ENCODE assay signal across 8 cellular contexts in the genomic region with DNA sequence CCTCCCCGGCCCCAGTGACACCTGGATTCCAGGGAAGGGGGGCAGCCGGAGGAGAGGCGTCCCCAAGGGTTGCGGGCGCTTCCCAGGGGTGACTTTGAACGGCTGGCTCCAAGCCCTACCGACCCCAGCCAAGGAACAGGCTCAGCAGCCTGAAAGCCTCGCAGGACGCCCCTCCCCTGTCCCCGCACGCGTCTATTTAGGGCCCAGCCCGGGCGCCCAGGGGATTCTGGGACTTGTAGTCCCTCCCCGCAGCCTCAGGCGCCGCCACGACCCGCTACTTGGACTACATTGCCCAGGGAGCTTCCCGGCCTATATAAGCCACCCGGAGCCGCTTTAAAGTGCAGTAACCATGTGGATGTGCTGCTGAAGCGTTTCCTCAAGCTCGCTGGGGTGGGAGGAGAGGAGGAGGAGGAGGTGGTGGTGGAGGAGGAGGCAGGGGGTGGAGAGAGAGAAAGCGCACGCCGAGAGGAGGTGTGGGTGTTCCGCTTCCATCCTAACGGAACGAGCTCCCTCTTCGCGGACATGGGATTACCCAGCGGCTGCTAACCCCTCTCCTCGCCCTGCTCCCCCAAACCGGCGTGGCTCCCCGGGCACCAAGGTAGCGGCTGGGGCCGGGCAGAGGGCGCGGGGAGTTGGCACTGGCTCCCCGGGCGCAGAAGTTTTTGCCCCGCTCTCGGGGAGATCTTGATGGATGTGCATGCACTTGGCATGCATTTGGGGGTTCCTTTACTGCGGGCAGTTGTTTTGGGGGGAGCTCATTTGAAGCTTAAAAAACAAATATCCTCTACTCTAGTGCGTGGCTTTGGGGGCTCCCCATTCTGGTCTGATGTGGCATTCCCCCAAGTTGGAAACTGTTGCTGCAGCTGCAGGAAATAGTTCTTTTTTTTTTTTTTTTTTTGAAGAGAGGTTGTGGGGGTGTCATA. TPM values are rescaled to one million over a fixed set of nuclear protein-coding genes. Genes with fewer than 3 reads are reported as not detected.
DNase-seq lines count a peak whose midpoint lies in the region; ATAC-seq and TF ChIP-seq lines count a peak whose summit lies in the region.

A gene (plus strand): TSS at position 341 of the 923 bp plus-strand sequence. CDS start 23,144 bp downstream, outside the sequence.

- TF ChIP-seq POLR2A in testis (IDR thresholded peaks at IDR 0.05), result peak; percentile 100

- H3K36me3 Mint-ChIP-seq in activated naive CD4-positive, alpha-beta T cell treated with anti-CD3 and anti-CD28 coated beads, Interleukin-2, amount 50 U/mL, for 24 hours, result peaks cover 7% of the 10 kb centered on the region

- peaks cover 20% of the 10 kb centered on the region for H3K4me1 ChIP-seq in testis

- H3K27ac ChIP-seq in testis, result peak within 1 kb of the TSS; percentile 64 to 85

- H3K4me3 ChIP-seq in GM06990 (replicated peaks; ENCODE audit: low read depth, low read length), result peak within 1 kb of the TSS; percentile 67
- peak within 1 kb of the TSS; percentile 76 to 83 for H3K4me3 ChIP-seq in testis

- DNase-seq in GM06990 (ENCODE audit: extremely low read depth, insufficient read length), result peak; percentile 91
- DNase-seq in NCI-H1092 (lab: John Stamatoyannopoulos, UW), result peak; percentile 71
- peak; percentile 85 for DNase-seq in glomerular endothelial cell (ENCODE audit: extremely low read depth, low read depth, low spot score)
- peak; percentile 97 for DNase-seq in omental fat pad (ENCODE audit: low spot score)
- peak; percentile 99 for DNase-seq in testis

- ATAC-seq in HG02588 (IDR thresholded peaks at IDR 0.05; ENCODE audit: unreplicated experiment) (peak; percentile 92), SK-N-SH treated with all-trans-retinoic acid at 6 μM for 48 hours (peak; percentile 92), omental fat pad (ENCODE audit: low FRiP score) (peak; percentile 98)

- H3K27me3 ChIP-seq in GM06990 (replicated peaks; ENCODE audit: control insufficient read depth, insufficient read depth, low read length) (peaks cover 2% of the 10 kb centered on the region; the same call in 1 of the 2 replicates), testis (no peaks in the 10 kb centered on the region)

- H3K27ac Mint-ChIP-seq in activated naive CD4-positive, alpha-beta T cell treated with anti-CD3 and anti-CD28 coated beads, Interleukin-2, amount 50 U/mL, for 24 hours, result peak within 1 kb of the TSS; percentile 91

- intact Hi-C loops in testis (cut with DNase I; ENCODE audit: low total_unique reads), result no loop called here

- peaks cover 46% of the 10 kb centered on the region for H3K4me1 Mint-ChIP-seq in activated naive CD4-positive, alpha-beta T cell treated with anti-CD3 and anti-CD28 coated beads, Interleukin-2, amount 50 U/mL, for 24 hours

- no peaks in the 10 kb centered on the region for H3K9me3 ChIP-seq in testis

- no peaks in the 10 kb centered on the region for H3K27me3 Mint-ChIP-seq in activated naive CD4-positive, alpha-beta T cell treated with anti-CD3 and anti-CD28 coated beads, Interleukin-2, amount 50 U/mL, for 24 hours

- peak within 1 kb of the TSS; percentile 97 for H3K4me3 Mint-ChIP-seq in activated naive CD4-positive, alpha-beta T cell treated with anti-CD3 and anti-CD28 coated beads, Interleukin-2, amount 50 U/mL, for 24 hours

- no peaks in the 10 kb centered on the region for H3K36me3 ChIP-seq in GM06990 (ENCODE audit: control insufficient read depth, insufficient read depth, low read length)
- no peaks in the 10 kb centered on the region for H3K36me3 ChIP-seq in testis (ENCODE audit: low read depth, missing control alignments)

- WGBS in testis, 2 donors, result 0 to 1% methylated on average over 32 to 43 of the region's 47 CpGs

- no peak for TF ChIP-seq CTCF in GM06990 (IDR thresholded peaks at IDR 0.05; ENCODE audit: insufficient read depth, low read length, poor library complexity, severe bottlenecking)
- no peak for TF ChIP-seq CTCF in omental fat pad (IDR thresholded peaks at IDR 0.05)
- peak in 1 of 3 experiments; percentile 16 for TF ChIP-seq CTCF in testis (IDR thresholded peaks at IDR 0.05)

- no peaks in the 10 kb centered on the region for H3K9me3 Mint-ChIP-seq in activated naive CD4-positive, alpha-beta T cell treated with anti-CD3 and anti-CD28 coated beads, Interleukin-2, amount 50 U/mL, for 24 hours

TF ChIP-seq in SK-N-SH treated with all-trans-retinoic acid at 6 μM for 48 hours, 23 proteins besides CTCF, POLR2A, EP300 and RAD21:
- TF ChIP-seq, protein P1, sequence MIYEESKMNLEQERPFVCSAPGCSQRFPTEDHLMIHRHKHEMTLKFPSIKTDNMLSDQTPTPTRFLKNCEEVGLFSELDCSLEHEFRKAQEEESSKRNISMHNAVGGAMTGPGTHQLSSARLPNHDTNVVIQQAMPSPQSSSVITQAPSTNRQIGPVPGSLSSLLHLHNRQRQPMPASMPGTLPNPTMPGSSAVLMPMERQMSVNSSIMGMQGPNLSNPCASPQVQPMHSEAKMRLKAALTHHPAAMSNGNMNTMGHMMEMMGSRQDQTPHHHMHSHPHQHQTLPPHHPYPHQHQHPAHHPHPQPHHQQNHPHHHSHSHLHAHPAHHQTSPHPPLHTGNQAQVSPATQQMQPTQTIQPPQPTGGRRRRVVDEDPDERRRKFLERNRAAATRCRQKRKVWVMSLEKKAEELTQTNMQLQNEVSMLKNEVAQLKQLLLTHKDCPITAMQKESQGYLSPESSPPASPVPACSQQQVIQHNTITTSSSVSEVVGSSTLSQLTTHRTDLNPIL (CRISPR knock-in tag; IDR thresholded peaks at IDR 0.05; ENCODE audit: low read depth), result no peak
- TF ChIP-seq CSDC2 (CRISPR knock-in tag; IDR thresholded peaks at IDR 0.05), result peak; percentile 31; the same call in 1 of the 2 replicates

RNA-seq across cellular contexts. Expression of the gene that starts here (rescaled TPM):
- 12.5 and 16.7 TPM in 2 replicates for total RNA-seq in glomerular endothelial cell
- 10 to 100 TPM; 38.3 to 58.5 (median 41.3) TPM for total RNA-seq in omental fat pad
- total RNA-seq in testis, result 100 to 1,000 TPM in 1 of 2 donors, 10 to 100 TPM in 1; 59.7 to 129 TPM
- 26.5 TPM for polyA plus RNA-seq in testis (ENCODE audit: insufficient read depth, low read depth, low replicate concordance)

Comparison
In these comparisons a context has a peak if more than half of its experiments do, and no peak if none do; other contexts are left out.
1. Peak in every context shown above with its lines: DNase-seq, ATAC-seq, H3K4me3 ChIP-seq and H3K27ac ChIP-seq.